Comparison of ENCODE assay signal across 1 cellular context in the genomic region with DNA sequence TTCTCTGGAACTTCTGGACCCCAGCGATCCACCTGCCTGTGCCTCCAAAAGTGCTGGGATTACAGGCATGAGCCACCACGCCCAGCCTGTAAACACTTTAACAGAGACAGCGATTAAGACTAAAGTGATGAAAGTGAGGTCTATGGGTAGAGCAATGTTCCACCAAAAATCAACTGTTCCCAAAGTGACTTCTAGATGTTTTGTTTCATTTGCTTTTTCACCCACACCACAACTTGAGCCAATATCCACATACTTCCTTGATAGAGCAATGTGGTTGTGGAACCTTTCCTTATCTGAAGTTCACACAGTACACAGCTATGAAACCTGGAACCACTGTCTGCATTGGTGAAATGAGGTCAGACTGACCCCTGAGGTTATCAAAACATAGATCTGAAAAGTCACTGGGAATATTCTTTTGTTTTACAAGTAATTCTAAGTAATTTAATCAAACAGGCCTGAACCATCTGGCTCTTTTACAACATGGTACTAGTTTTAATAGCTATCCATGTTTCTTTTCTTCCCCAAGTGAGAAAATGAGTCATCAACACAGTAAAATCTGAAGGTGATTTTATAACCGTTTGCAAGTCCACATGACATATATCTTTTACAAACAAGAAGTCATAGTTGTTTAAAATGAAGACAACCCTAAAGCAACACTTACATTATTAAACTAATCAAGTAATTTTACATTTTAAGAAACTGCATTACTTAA.
TF ChIP-seq lines count a peak whose summit lies in the region.

No MANE protein-coding gene starts in this region.

TF ChIP-seq in K562, 482 proteins besides CTCF, POLR2A, EP300 and RAD21 (continued from another document and continues in another):
- TF ChIP-seq HNRNPUL1 (IDR thresholded peaks at IDR 0.05; ENCODE audit: low read length) (no peak), SRSF9 (IDR thresholded peaks at IDR 0.05; ENCODE audit: borderline replicate concordance, low read depth, low read length) (no peak), JUNB (CRISPR knock-in tag; conservative IDR thresholded peaks at IDR 0.05) (no peak), ZNF785 (CRISPR knock-in tag; IDR thresholded peaks at IDR 0.05) (no peak), ZNF584 (CRISPR knock-in tag; IDR thresholded peaks at IDR 0.05; ENCODE audit: low read depth) (peak; percentile 60; the same call in 1 of the 2 replicates), ZNF444 (CRISPR knock-in tag; IDR thresholded peaks at IDR 0.05) (no peak), ZNF165 (CRISPR knock-in tag; IDR thresholded peaks at IDR 0.05; ENCODE audit: borderline replicate concordance) (no peak), YY1 (IDR thresholded peaks at IDR 0.05; ENCODE audit: borderline replicate concordance in 1 of 3, control insufficient read depth in 1 of 3, extremely low read depth in 1 of 3, insufficient read depth in 3 of 3, insufficient read length in 1 of 3, insufficient replicate concordance in 2 of 3, low read depth in 1 of 3, low read length in 2 of 3) (no peak), CBX5 (IDR thresholded peaks at IDR 0.05; ENCODE audit: borderline replicate concordance, low read depth) (no peak), MECOM (CRISPR knock-in tag; IDR thresholded peaks at IDR 0.05) (0 out of 2 replicates have a peak, but pooled peaks have one; percentile 25), BRD9 (IDR thresholded peaks at IDR 0.05; ENCODE audit: low read depth, partially characterized antibody) (peak; percentile 86), FIP1L1 (IDR thresholded peaks at IDR 0.05; ENCODE audit: low read depth, low read length, poor library complexity, severe bottlenecking) (no peak), XRCC3 (IDR thresholded peaks at IDR 0.05) (no peak), MXI1 (IDR thresholded peaks at IDR 0.05; ENCODE audit: low read depth, low read length) (0 out of 2 replicates have a peak, but pooled peaks have one; percentile 21), TAF1 (IDR thresholded peaks at IDR 0.05; ENCODE audit: control insufficient read depth, extremely low read depth, insufficient read depth, low read length, severe bottlenecking) (no peak)
- TF ChIP-seq, protein P1, sequence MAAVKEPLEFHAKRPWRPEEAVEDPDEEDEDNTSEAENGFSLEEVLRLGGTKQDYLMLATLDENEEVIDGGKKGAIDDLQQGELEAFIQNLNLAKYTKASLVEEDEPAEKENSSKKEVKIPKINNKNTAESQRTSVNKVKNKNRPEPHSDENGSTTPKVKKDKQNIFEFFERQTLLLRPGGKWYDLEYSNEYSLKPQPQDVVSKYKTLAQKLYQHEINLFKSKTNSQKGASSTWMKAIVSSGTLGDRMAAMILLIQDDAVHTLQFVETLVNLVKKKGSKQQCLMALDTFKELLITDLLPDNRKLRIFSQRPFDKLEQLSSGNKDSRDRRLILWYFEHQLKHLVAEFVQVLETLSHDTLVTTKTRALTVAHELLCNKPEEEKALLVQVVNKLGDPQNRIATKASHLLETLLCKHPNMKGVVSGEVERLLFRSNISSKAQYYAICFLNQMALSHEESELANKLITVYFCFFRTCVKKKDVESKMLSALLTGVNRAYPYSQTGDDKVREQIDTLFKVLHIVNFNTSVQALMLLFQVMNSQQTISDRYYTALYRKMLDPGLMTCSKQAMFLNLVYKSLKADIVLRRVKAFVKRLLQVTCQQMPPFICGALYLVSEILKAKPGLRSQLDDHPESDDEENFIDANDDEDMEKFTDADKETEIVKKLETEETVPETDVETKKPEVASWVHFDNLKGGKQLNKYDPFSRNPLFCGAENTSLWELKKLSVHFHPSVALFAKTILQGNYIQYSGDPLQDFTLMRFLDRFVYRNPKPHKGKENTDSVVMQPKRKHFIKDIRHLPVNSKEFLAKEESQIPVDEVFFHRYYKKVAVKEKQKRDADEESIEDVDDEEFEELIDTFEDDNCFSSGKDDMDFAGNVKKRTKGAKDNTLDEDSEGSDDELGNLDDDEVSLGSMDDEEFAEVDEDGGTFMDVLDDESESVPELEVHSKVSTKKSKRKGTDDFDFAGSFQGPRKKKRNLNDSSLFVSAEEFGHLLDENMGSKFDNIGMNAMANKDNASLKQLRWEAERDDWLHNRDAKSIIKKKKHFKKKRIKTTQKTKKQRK (IDR thresholded peaks at IDR 0.05; ENCODE audit: borderline replicate concordance, low read depth, low read length), result no peak
- TF ChIP-seq, protein P2, sequence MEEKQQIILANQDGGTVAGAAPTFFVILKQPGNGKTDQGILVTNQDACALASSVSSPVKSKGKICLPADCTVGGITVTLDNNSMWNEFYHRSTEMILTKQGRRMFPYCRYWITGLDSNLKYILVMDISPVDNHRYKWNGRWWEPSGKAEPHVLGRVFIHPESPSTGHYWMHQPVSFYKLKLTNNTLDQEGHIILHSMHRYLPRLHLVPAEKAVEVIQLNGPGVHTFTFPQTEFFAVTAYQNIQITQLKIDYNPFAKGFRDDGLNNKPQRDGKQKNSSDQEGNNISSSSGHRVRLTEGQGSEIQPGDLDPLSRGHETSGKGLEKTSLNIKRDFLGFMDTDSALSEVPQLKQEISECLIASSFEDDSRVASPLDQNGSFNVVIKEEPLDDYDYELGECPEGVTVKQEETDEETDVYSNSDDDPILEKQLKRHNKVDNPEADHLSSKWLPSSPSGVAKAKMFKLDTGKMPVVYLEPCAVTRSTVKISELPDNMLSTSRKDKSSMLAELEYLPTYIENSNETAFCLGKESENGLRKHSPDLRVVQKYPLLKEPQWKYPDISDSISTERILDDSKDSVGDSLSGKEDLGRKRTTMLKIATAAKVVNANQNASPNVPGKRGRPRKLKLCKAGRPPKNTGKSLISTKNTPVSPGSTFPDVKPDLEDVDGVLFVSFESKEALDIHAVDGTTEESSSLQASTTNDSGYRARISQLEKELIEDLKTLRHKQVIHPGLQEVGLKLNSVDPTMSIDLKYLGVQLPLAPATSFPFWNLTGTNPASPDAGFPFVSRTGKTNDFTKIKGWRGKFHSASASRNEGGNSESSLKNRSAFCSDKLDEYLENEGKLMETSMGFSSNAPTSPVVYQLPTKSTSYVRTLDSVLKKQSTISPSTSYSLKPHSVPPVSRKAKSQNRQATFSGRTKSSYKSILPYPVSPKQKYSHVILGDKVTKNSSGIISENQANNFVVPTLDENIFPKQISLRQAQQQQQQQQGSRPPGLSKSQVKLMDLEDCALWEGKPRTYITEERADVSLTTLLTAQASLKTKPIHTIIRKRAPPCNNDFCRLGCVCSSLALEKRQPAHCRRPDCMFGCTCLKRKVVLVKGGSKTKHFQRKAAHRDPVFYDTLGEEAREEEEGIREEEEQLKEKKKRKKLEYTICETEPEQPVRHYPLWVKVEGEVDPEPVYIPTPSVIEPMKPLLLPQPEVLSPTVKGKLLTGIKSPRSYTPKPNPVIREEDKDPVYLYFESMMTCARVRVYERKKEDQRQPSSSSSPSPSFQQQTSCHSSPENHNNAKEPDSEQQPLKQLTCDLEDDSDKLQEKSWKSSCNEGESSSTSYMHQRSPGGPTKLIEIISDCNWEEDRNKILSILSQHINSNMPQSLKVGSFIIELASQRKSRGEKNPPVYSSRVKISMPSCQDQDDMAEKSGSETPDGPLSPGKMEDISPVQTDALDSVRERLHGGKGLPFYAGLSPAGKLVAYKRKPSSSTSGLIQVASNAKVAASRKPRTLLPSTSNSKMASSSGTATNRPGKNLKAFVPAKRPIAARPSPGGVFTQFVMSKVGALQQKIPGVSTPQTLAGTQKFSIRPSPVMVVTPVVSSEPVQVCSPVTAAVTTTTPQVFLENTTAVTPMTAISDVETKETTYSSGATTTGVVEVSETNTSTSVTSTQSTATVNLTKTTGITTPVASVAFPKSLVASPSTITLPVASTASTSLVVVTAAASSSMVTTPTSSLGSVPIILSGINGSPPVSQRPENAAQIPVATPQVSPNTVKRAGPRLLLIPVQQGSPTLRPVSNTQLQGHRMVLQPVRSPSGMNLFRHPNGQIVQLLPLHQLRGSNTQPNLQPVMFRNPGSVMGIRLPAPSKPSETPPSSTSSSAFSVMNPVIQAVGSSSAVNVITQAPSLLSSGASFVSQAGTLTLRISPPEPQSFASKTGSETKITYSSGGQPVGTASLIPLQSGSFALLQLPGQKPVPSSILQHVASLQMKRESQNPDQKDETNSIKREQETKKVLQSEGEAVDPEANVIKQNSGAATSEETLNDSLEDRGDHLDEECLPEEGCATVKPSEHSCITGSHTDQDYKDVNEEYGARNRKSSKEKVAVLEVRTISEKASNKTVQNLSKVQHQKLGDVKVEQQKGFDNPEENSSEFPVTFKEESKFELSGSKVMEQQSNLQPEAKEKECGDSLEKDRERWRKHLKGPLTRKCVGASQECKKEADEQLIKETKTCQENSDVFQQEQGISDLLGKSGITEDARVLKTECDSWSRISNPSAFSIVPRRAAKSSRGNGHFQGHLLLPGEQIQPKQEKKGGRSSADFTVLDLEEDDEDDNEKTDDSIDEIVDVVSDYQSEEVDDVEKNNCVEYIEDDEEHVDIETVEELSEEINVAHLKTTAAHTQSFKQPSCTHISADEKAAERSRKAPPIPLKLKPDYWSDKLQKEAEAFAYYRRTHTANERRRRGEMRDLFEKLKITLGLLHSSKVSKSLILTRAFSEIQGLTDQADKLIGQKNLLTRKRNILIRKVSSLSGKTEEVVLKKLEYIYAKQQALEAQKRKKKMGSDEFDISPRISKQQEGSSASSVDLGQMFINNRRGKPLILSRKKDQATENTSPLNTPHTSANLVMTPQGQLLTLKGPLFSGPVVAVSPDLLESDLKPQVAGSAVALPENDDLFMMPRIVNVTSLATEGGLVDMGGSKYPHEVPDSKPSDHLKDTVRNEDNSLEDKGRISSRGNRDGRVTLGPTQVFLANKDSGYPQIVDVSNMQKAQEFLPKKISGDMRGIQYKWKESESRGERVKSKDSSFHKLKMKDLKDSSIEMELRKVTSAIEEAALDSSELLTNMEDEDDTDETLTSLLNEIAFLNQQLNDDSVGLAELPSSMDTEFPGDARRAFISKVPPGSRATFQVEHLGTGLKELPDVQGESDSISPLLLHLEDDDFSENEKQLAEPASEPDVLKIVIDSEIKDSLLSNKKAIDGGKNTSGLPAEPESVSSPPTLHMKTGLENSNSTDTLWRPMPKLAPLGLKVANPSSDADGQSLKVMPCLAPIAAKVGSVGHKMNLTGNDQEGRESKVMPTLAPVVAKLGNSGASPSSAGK (IDR thresholded peaks at IDR 0.05), result peak; percentile 10; the same call in 1 of the 2 replicates
- TF ChIP-seq, protein P3, sequence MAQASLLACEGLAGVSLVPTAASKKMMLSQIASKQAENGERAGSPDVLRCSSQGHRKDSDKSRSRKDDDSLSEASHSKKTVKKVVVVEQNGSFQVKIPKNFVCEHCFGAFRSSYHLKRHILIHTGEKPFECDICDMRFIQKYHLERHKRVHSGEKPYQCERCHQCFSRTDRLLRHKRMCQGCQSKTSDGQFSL (CRISPR knock-in tag; IDR thresholded peaks at IDR 0.05), result no peak
- TF ChIP-seq, protein P3 (tag; IDR thresholded peaks at IDR 0.05), result no peak
- TF ChIP-seq, protein P4, sequence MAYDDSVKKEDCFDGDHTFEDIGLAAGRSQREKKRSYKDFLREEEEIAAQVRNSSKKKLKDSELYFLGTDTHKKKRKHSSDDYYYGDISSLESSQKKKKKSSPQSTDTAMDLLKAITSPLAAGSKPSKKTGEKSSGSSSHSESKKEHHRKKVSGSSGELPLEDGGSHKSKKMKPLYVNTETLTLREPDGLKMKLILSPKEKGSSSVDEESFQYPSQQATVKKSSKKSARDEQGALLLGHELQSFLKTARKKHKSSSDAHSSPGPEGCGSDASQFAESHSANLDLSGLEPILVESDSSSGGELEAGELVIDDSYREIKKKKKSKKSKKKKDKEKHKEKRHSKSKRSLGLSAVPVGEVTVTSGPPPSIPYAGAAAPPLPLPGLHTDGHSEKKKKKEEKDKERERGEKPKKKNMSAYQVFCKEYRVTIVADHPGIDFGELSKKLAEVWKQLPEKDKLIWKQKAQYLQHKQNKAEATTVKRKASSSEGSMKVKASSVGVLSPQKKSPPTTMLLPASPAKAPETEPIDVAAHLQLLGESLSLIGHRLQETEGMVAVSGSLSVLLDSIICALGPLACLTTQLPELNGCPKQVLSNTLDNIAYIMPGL (CRISPR knock-in tag; IDR thresholded peaks at IDR 0.05), result no peak
